25 cellular contexts compared by ENCODE assay signal in genomic region chrX:10787264-10787663, GRCh38.
DNase-seq lines count a peak whose midpoint lies in the region; ATAC-seq, FAIRE-seq and TF ChIP-seq lines count a peak whose summit lies in the region.
"Had no signal": no experiment of that assay in that cellular context is flagged by ENCODE, and none has a peak within 500 bp of the region (broad histone marks: within the 10 kb centered on the region; RNA-seq: fewer than 3 reads in every experiment).

No MANE protein-coding gene starts in this region.

- CTCF ChIA-PET in K562 (lab: Yijun Ruan, JAX; ENCODE audit: low intra/inter-chr PET ratio): no interaction called here

- 36% methylated on average over 2 of the region's 4 CpGs for WGBS in K562 (ENCODE audit: insufficient coverage, low coverage, missing lambda C conversion rate)
- 85 to 96% methylated on average over 4 of the region's 4 CpGs for WGBS in pancreas, 2 donors
- WGBS in thyroid gland, 2 donors: 93 to 96% methylated on average over 4 of the region's 4 CpGs

- no peak for TF ChIP-seq POLR2A in K562 (conservative IDR thresholded peaks at IDR 0.05)
- no peak for TF ChIP-seq POLR2A in thyroid gland (IDR thresholded peaks at IDR 0.05)

- no peaks in the 10 kb centered on the region for H3K9me3 ChIP-seq in K562 (replicated peaks; ENCODE audit: control insufficient read depth, insufficient read depth, low read depth, low read length)
- H3K9me3 ChIP-seq in pancreas: no peaks in the 10 kb centered on the region
- no peaks in the 10 kb centered on the region for H3K9me3 ChIP-seq in thyroid gland
- H3K9me3 ChIP-seq: BE2C, BLaER1 had no signal

- no peak for DNase-seq in K562 (ENCODE audit: extremely low read depth in 1 of 4, low spot score in 3 of 4)
- DNase-seq in pancreas: no peak
- no peak for DNase-seq in thyroid gland
- DNase-seq: 8988T; ACHN; BE2C; C1 segment of cervical spinal cord; CD4-positive, alpha-beta memory T cell; CD4-positive, CD25-positive, alpha-beta regulatory T cell; CD8-positive, alpha-beta memory T cell; COR-L47; DMS 273 treated with DMSO at 0.1 percent for 48 hours; DMS153; DMS53; DMS79; DND-41; EL; GDM1 had no signal

- TF ChIP-seq EP300 in K562 (IDR thresholded peaks at IDR 0.05; ENCODE audit: low read length): no peak

- no peaks in the 10 kb centered on the region for H3K4me1 ChIP-seq in K562 (replicated peaks in 1 of 2; ENCODE audit: control insufficient read depth in 2 of 2, insufficient read depth in 2 of 2, low read length in 2 of 2)
- H3K4me1 ChIP-seq in pancreas: no peaks in the 10 kb centered on the region
- no peaks in the 10 kb centered on the region for H3K4me1 ChIP-seq in thyroid gland
- H3K4me1 ChIP-seq: BE2C, BLaER1 had no signal

- no peak overlapping the region for H3K27ac ChIP-seq in K562 (ENCODE audit: extremely low read depth, low read depth, low read length)
- H3K27ac ChIP-seq in pancreas: no peak overlapping the region
- H3K27ac ChIP-seq in thyroid gland: no peak overlapping the region
- H3K27ac ChIP-seq: BLaER1 had no signal

- no peak for TF ChIP-seq RAD21 in K562 (CRISPR knock-in tag; conservative IDR thresholded peaks at IDR 0.05 in 1 of 2, IDR thresholded peaks at IDR 0.05 in 1 of 2)

- no peak overlapping the region for H3K9ac ChIP-seq in K562 (ENCODE audit: insufficient read depth in 1 of 2, low read depth in 2 of 2, low read length in 2 of 2)
- H3K9ac ChIP-seq: BLaER1 had no signal

- FAIRE-seq in K562 (lab: Jason Lieb, UNC) (no peak), colon (lab: Jason Lieb, UNC) (peak; percentile 18), pancreas (lab: Jason Lieb, UNC) (peak; percentile 71)
- FAIRE-seq: A204.1, GM12878, GM12892, GM18507 had no signal

- TF ChIP-seq CTCF in K562 (IDR thresholded peaks at IDR 0.05 in 2 of 3, conservative IDR thresholded peaks at IDR 0.05 in 1 of 3; ENCODE audit: insufficient read depth in 2 of 3, low read depth in 1 of 3, low read length in 3 of 3) (no peak), pancreas (IDR thresholded peaks at IDR 0.05) (no peak), thyroid gland (IDR thresholded peaks at IDR 0.05) (no peak)

- ATAC-seq in K562 (no peak), pancreas (no peak), GM19452 (IDR thresholded peaks at IDR 0.05; ENCODE audit: unreplicated experiment) (no peak)
- ATAC-seq: GM12878 had no signal

- no peak overlapping the region for H3K4me2 ChIP-seq in K562 (ENCODE audit: insufficient read depth, low read length)
- H3K4me2 ChIP-seq: BLaER1 had no signal

- POLR2A ChIA-PET in K562 (lab: Yijun Ruan, JAX): no interaction called here

- H2AFZ ChIP-seq in K562 (ENCODE audit: low read depth, low read length): no peak overlapping the region

- H3K9me1 ChIP-seq in K562 (ENCODE audit: control insufficient read depth, insufficient read depth, low read length): no peaks in the 10 kb centered on the region

- no peaks in the 10 kb centered on the region for H4K20me1 ChIP-seq in K562 (replicated peaks; ENCODE audit: control insufficient read depth, insufficient read depth, low read length)
- H4K20me1 ChIP-seq: BLaER1 had no signal

- H3K4me3 ChIP-seq in K562 (no peak overlapping the region), pancreas (no peak overlapping the region), thyroid gland (replicated peaks in 1 of 3) (no peak overlapping the region)
- H3K4me3 ChIP-seq: BLaER1, GM12878 had no signal

- intact Hi-C loops in K562 (cut with micrococcal nuclease) (no loop called here), pancreas (cut with DNase I) (no loop called here), thyroid gland (cut with DNase I) (no loop called here)

- H3K27me3 ChIP-seq in K562 (ENCODE audit: control insufficient read depth in 2 of 2, insufficient read depth in 2 of 2, low read length in 2 of 2) (no peaks in the 10 kb centered on the region), pancreas (peaks cover 0 to 5% (median 0%) of the 10 kb centered on the region in 4 donors), thyroid gland (no peaks in the 10 kb centered on the region)
- H3K27me3 ChIP-seq: BE2C had no signal

- H3K36me3 ChIP-seq in K562 (ENCODE audit: control insufficient read depth, insufficient read depth, low read length) (no peaks in the 10 kb centered on the region), pancreas (no peaks in the 10 kb centered on the region), thyroid gland (no peaks in the 10 kb centered on the region)
- H3K36me3 ChIP-seq: BE2C, BLaER1 had no signal

- no TSS peak for BruUV-seq in K562 (replicated peaks; lab: Mats Ljungman, UMichigan)

- in situ Hi-C loops in K562 (cut with MboI): no loop called here

- no peaks in the 10 kb centered on the region for H3K79me2 ChIP-seq in K562 (ENCODE audit: control insufficient read depth, insufficient read depth, low read length)

TF ChIP-seq in K562, 482 proteins besides CTCF, POLR2A, EP300 and RAD21:
- TF ChIP-seq PCBP1 (IDR thresholded peaks at IDR 0.05; ENCODE audit: low read depth, low read length, poor library complexity, severe bottlenecking) (peak; percentile 39), NFXL1 (CRISPR knock-in tag; IDR thresholded peaks at IDR 0.05) (no peak), HNRNPK (IDR thresholded peaks at IDR 0.05; ENCODE audit: low read depth, low read length, poor library complexity, severe bottlenecking) (peak; percentile 95)
